ENCODE assay signal across 2 cellular contexts in genomic region chr7:47352394-47352968, GRCh38.
TF ChIP-seq lines count a peak whose summit lies in the region.

No MANE protein-coding gene starts in this region.

TF ChIP-seq in IMR-90, 13 proteins besides CTCF, POLR2A, EP300 and RAD21:
- TF ChIP-seq RCOR1 (IDR thresholded peaks at IDR 0.05; ENCODE audit: insufficient replicate concordance, low read length) (no peak), MAZ (IDR thresholded peaks at IDR 0.05; ENCODE audit: borderline replicate concordance, low read depth, low read length) (no peak), SMC3 (IDR thresholded peaks at IDR 0.05; ENCODE audit: low read depth, low read length) (no peak), CEBPB (IDR thresholded peaks at IDR 0.05; ENCODE audit: low read depth, low read length) (no peak), MAFK (IDR thresholded peaks at IDR 0.05; ENCODE audit: low read depth, low read length) (no peak), CHD1 (IDR thresholded peaks at IDR 0.05; ENCODE audit: low read depth, low read length) (no peak), RFX5 (IDR thresholded peaks at IDR 0.05; ENCODE audit: low read depth, low read length) (no peak), MXI1 (IDR thresholded peaks at IDR 0.05; ENCODE audit: borderline replicate concordance, low read depth, low read length) (no peak), NFE2L2 (IDR thresholded peaks at IDR 0.05; ENCODE audit: low read depth, low read length) (no peak), BHLHE40 (IDR thresholded peaks at IDR 0.05; ENCODE audit: low read depth, low read length) (no peak), FOS (IDR thresholded peaks at IDR 0.05; ENCODE audit: low read depth, low read length) (no peak)
- TF ChIP-seq, protein P1, sequence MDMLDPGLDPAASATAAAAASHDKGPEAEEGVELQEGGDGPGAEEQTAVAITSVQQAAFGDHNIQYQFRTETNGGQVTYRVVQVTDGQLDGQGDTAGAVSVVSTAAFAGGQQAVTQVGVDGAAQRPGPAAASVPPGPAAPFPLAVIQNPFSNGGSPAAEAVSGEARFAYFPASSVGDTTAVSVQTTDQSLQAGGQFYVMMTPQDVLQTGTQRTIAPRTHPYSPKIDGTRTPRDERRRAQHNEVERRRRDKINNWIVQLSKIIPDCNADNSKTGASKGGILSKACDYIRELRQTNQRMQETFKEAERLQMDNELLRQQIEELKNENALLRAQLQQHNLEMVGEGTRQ (IDR thresholded peaks at IDR 0.05; ENCODE audit: low read depth, low read length), result no peak

TF ChIP-seq in WTC11, 78 proteins besides CTCF, POLR2A, EP300 and RAD21:
- no peak for TF ChIP-seq IRF2 (CRISPR knock-in tag; IDR thresholded peaks at IDR 0.05; ENCODE audit: borderline replicate concordance, low read depth)
